ENCODE assay signal across 8 cellular contexts in genomic region chr15:90934256-90934948, GRCh38. TPM values are rescaled to one million over a fixed set of nuclear protein-coding genes. Genes with fewer than 3 reads are reported as not detected.
DNase-seq lines count a peak whose midpoint lies in the region; ATAC-seq and TF ChIP-seq lines count a peak whose summit lies in the region.

No MANE protein-coding gene starts in this region.

- CTCF ChIA-PET in mammary epithelial cell (lab: Charles Lee; ENCODE audit: low non-redundant PET), result interaction anchor here (0.5 to 0.6 kb wide), 2 partner anchors 306 to 567 kb away, joined by 3 to 4 read pairs; no protein-coding TSS in a partner anchor

- peaks cover 3% of the 10 kb centered on the region in 3 donors for H3K36me3 Mint-ChIP-seq in immature natural killer cell

- H4K20me1 ChIP-seq in mammary epithelial cell (ENCODE audit: insufficient read depth, low read length), result no peaks in the 10 kb centered on the region

- H3K4me3 ChIP-seq in WERI-Rb-1 (ENCODE audit: low read depth, low read length) (peak overlapping the region; percentile 72), mammary epithelial cell (replicated peaks in 1 of 3; ENCODE audit: insufficient read depth in 1 of 3, low read depth in 2 of 3, low read length in 3 of 3) (peak overlapping the region; percentile 64 to 75 (median 70))

- TF ChIP-seq CTCF in WERI-Rb-1 (IDR thresholded peaks at IDR 0.05; ENCODE audit: low read depth, low read length) (peak; percentile 92), mammary epithelial cell (conservative IDR thresholded peaks at IDR 0.05 in 1 of 2, IDR thresholded peaks at IDR 0.05 in 1 of 2; ENCODE audit: extremely low read depth in 1 of 2, insufficient read depth in 1 of 2, low read depth in 1 of 2, low read length in 2 of 2) (peak; percentile 92 to 93)

- BruUV-seq in mammary epithelial cell (replicated peaks; lab: Mats Ljungman, UMichigan), result no TSS peak

- H3K36me3 ChIP-seq in WERI-Rb-1 (peaks cover 12% of the 10 kb centered on the region), mammary epithelial cell (ENCODE audit: insufficient read depth, low read length) (peaks cover 3% of the 10 kb centered on the region)

- H3K27ac ChIP-seq in WERI-Rb-1 (no peak overlapping the region), mammary epithelial cell (ENCODE audit: insufficient read depth, low read depth, low read length) (no peak overlapping the region)

- H3K27me3 Mint-ChIP-seq in immature natural killer cell (ENCODE audit: low read depth in 3 of 3), result peaks cover 0 to 13% (median 11%) of the 10 kb centered on the region in 3 donors

- H3K4me1 Mint-ChIP-seq in immature natural killer cell, result peaks cover 49 to 55% of the 10 kb centered on the region in 2 donors

- intact Hi-C loops in mammary epithelial cell (cut with micrococcal nuclease), result loop anchor here (1.0 to 10.0 kb wide), 4 partner anchors 32 to 642 kb away; no protein-coding TSS in a partner anchor

- peaks cover 25% of the 10 kb centered on the region for H3K79me2 ChIP-seq in mammary epithelial cell (ENCODE audit: insufficient read depth, low read length)

- DNase-seq in NCI-H2196 (lab: John Stamatoyannopoulos, UW; ENCODE audit: unreplicated experiment), result peak; percentile 66
- DNase-seq in WERI-Rb-1, result peak; percentile 90
- DNase-seq in mammary epithelial cell, result peak; percentile 75
- peak; percentile 76 to 80 (median 80) for DNase-seq in immature natural killer cell
- peak; percentile 57 for DNase-seq in smooth muscle cell of the brain vasculature (ENCODE audit: low read depth, low spot score)

- ATAC-seq in GM18498 (IDR thresholded peaks at IDR 0.05; ENCODE audit: unreplicated experiment) (peak; percentile 39), HG03139 (IDR thresholded peaks at IDR 0.05; ENCODE audit: unreplicated experiment) (peak; percentile 37), GM18520 (IDR thresholded peaks at IDR 0.05; ENCODE audit: unreplicated experiment) (no peak)

- in situ Hi-C loops in mammary epithelial cell (cut with MboI; ENCODE audit: low sequenced_read_pairs in 2 of 2), result no loop called here

- dilution Hi-C loops in mammary epithelial cell (cut with HindIII; ENCODE audit: low sequenced_read_pairs), result loop anchor here (5.0 kb wide), 1 partner anchor 77 kb away; no protein-coding TSS in a partner anchor

- H3K4me2 ChIP-seq in mammary epithelial cell (ENCODE audit: insufficient read depth, low read depth, low read length), result peak overlapping the region; percentile 94

- H3K27ac Mint-ChIP-seq in immature natural killer cell, result peak overlapping the region; percentile 89 to 93 (median 93)

- H3K9me3 Mint-ChIP-seq in immature natural killer cell, result no peaks in the 10 kb centered on the region

- H3K27me3 ChIP-seq in WERI-Rb-1 (ENCODE audit: insufficient read depth, low read depth, severe bottlenecking) (no peaks in the 10 kb centered on the region), mammary epithelial cell (ENCODE audit: insufficient read depth, low read length) (no peaks in the 10 kb centered on the region)

- H3K9me3 ChIP-seq in WERI-Rb-1 (ENCODE audit: severe bottlenecking) (no peaks in the 10 kb centered on the region), mammary epithelial cell (replicated peaks; ENCODE audit: insufficient read depth, low read length) (no peaks in the 10 kb centered on the region)

- H3K4me1 ChIP-seq in mammary epithelial cell (ENCODE audit: insufficient read depth, low read length), result peaks cover 35% of the 10 kb centered on the region

- peak overlapping the region; percentile 85 to 98 (median 85) for H3K4me3 Mint-ChIP-seq in immature natural killer cell

- H3K9ac ChIP-seq in mammary epithelial cell (ENCODE audit: insufficient read depth, low read length), result no peak overlapping the region

- 6% methylated on average over 19 of the region's 19 CpGs for WGBS in mammary epithelial cell (ENCODE audit: low coverage, missing lambda C conversion rate)

- peak overlapping the region; percentile 81 for H2AFZ ChIP-seq in mammary epithelial cell (ENCODE audit: low read depth, low read length)

RNA-seq across cellular contexts. Expression of gene UNC45A, which starts 0.7 kb away (rescaled TPM):
- total RNA-seq in mammary epithelial cell, result 10 to 100 TPM; 76.7 to 86.2 TPM
- polyA plus RNA-seq in mammary epithelial cell, result 64.5 TPM
- polyA minus RNA-seq in mammary epithelial cell, result 55.1 TPM
- polyA plus RNA-seq in immature natural killer cell, result 10 to 100 TPM; 54.9 to 74.4 (median 59.3) TPM

RNA-seq across cellular contexts. Expression of gene HDDC3, which starts 2.1 kb away (rescaled TPM):
- total RNA-seq in mammary epithelial cell, result 10 to 100 TPM; 10.5 to 16.2 TPM
- polyA plus RNA-seq in mammary epithelial cell (12.7 TPM), immature natural killer cell (10 to 100 TPM; 25.5 to 33.1 (median 32.1) TPM)
- not detected for polyA minus RNA-seq in mammary epithelial cell

RNA-seq across cellular contexts. Expression of gene RCCD1, which starts 20.3 kb away (rescaled TPM):
- total RNA-seq in mammary epithelial cell, result 10 to 100 TPM; 10.0 to 14.7 TPM
- polyA plus RNA-seq in mammary epithelial cell, result 6.5 TPM
- polyA minus RNA-seq in mammary epithelial cell, result 1.4 TPM
- polyA plus RNA-seq in immature natural killer cell, result 1 to 10 TPM in 2 of 3 donors, not detected in 1; 1.6 to 3.0 TPM

RNA-seq across cellular contexts. Expression of gene MAN2A2, which starts 31.3 kb away (rescaled TPM):
- 10 to 100 TPM; 11.5 to 12.5 TPM for total RNA-seq in mammary epithelial cell
- polyA plus RNA-seq in mammary epithelial cell, result 8.7 TPM
- 46.6 TPM for polyA minus RNA-seq in mammary epithelial cell
- 1 to 10 TPM; 4.1 to 7.4 (median 5.4) TPM for polyA plus RNA-seq in immature natural killer cell

RNA-seq across cellular contexts. Expression of gene FES, which starts 50.1 kb away (rescaled TPM):
- total RNA-seq in mammary epithelial cell, result 1 to 10 TPM in 1 of 2 donors, not detected in 1; 2.8 TPM
- polyA plus RNA-seq in mammary epithelial cell, result not detected
- polyA minus RNA-seq in mammary epithelial cell, result not detected
- 10 to 100 TPM; 28.6 to 73.2 (median 53.5) TPM for polyA plus RNA-seq in immature natural killer cell
